23 cellular contexts compared by ENCODE assay signal in the genomic region with DNA sequence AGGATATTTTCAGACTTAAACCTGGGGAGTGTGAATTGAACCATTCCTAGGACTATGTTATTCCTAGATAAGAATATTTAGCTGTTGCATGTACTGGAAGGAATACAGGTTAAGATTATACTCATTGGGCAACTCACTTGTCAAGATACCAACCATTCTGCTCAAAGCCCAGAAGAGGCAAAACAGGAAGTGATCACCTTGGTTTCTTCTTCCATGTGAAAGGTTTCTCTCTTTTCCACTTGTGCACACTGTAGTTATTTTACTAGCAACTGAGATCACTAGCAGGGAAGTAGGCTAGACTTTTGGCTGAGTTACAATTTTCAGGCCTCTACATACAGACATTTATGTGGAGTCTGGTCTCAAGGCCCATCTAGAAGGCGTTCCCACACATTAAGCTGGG.
DNase-seq lines count a peak whose midpoint lies in the region; ATAC-seq, FAIRE-seq and TF ChIP-seq lines count a peak whose summit lies in the region.
"Had no signal": no experiment of that assay in that cellular context is flagged by ENCODE, and none has a peak within 500 bp of the region (broad histone marks: within the 10 kb centered on the region; RNA-seq: fewer than 3 reads in every experiment).

No MANE protein-coding gene starts in this region.

- H3K79me2 ChIP-seq in smooth muscle cell (ENCODE audit: low read depth): no peaks in the 10 kb centered on the region
- no peaks in the 10 kb centered on the region for H3K79me2 ChIP-seq in PC-3 (ENCODE audit: low read length)

- H3K4me1 Mint-ChIP-seq in activated CD8-positive, alpha-beta T cell treated with anti-CD3 and anti-CD28 coated beads, Interleukin-2, amount 10 ng/mL, durations not matched to agents 7 days and 5 days (ENCODE audit: low read depth): peaks cover 54% of the 10 kb centered on the region
- peaks cover 61% of the 10 kb centered on the region for H3K4me1 Mint-ChIP-seq in chondrocyte (ENCODE audit: low read depth)
- H3K4me1 Mint-ChIP-seq: B cell had no signal

- TF ChIP-seq POLR2A in GM12891 (IDR thresholded peaks at IDR 0.05; ENCODE audit: low read depth, low read length): no peak

- H2AFZ ChIP-seq in smooth muscle cell (ENCODE audit: low read depth) (no peak overlapping the region), PC-3 (ENCODE audit: low read length) (no peak overlapping the region)

- H3K27me3 ChIP-seq in smooth muscle cell (ENCODE audit: low read depth) (no peaks in the 10 kb centered on the region), PC-3 (ENCODE audit: low read length) (no peaks in the 10 kb centered on the region), tibial artery (no peaks in the 10 kb centered on the region)
- H3K27me3 ChIP-seq: SJSA1 had no signal

- 19% methylated on average over 1 of the region's 1 CpG for WGBS in smooth muscle cell (ENCODE audit: low lambda C conversion rate)

- peak overlapping the region; percentile 63 for H3K27ac ChIP-seq in smooth muscle cell (ENCODE audit: low read depth)
- no peak overlapping the region for H3K27ac ChIP-seq in PC-3 (ENCODE audit: low read length)
- no peak overlapping the region for H3K27ac ChIP-seq in tibial artery

- H3K4me3 Mint-ChIP-seq in activated CD8-positive, alpha-beta T cell treated with anti-CD3 and anti-CD28 coated beads, Interleukin-2, amount 10 ng/mL, durations not matched to agents 7 days and 5 days: no peak overlapping the region
- no peak overlapping the region for H3K4me3 Mint-ChIP-seq in chondrocyte (ENCODE audit: unreplicated experiment)
- H3K4me3 Mint-ChIP-seq: B cell, CD14-positive monocyte had no signal

- BruUV-seq in PC-3 (replicated peaks; lab: Mats Ljungman, UMichigan): no TSS peak

- H3K9me2 ChIP-seq in PC-3 (replicated peaks; ENCODE audit: low read length): no peaks in the 10 kb centered on the region

- H3F3A ChIP-seq in smooth muscle cell (ENCODE audit: low read depth) (peaks cover 19% of the 10 kb centered on the region), PC-3 (ENCODE audit: low read length, unreplicated experiment) (no peaks in the 10 kb centered on the region)

- H3K27me3 Mint-ChIP-seq in activated CD8-positive, alpha-beta T cell treated with anti-CD3 and anti-CD28 coated beads, Interleukin-2, amount 10 ng/mL, durations not matched to agents 7 days and 5 days (ENCODE audit: low read depth): no peaks in the 10 kb centered on the region
- H3K27me3 Mint-ChIP-seq in chondrocyte (ENCODE audit: low read depth): no peaks in the 10 kb centered on the region
- H3K27me3 Mint-ChIP-seq: B cell had no signal

- no peak for ATAC-seq in activated CD8-positive, alpha-beta T cell treated with anti-CD3 and anti-CD28 coated beads, Interleukin-2, amount 10 ng/mL, durations not matched to agents 7 days and 5 days
- ATAC-seq in PC-3: no peak
- ATAC-seq: Right ventricle myocardium inferior had no signal

- H3K4me2 ChIP-seq in smooth muscle cell (peak overlapping the region; percentile 42), PC-3 (ENCODE audit: low read length) (no peak overlapping the region)

- peaks cover 76% of the 10 kb centered on the region for H3K36me3 Mint-ChIP-seq in activated CD8-positive, alpha-beta T cell treated with anti-CD3 and anti-CD28 coated beads, Interleukin-2, amount 10 ng/mL, durations not matched to agents 7 days and 5 days (ENCODE audit: low read depth)
- H3K36me3 Mint-ChIP-seq in chondrocyte (ENCODE audit: low read depth): peaks cover 14% of the 10 kb centered on the region

- no peak for FAIRE-seq in GM12891 (lab: Jason Lieb, UNC)
- FAIRE-seq: A204.1, D721Med, H1 had no signal

- DNase-seq in GM12891 (ENCODE audit: insufficient read length, low spot score) (no peak), chondrocyte (ENCODE audit: low spot score) (no peak), smooth muscle cell (lab: John Stamatoyannopoulos, UW; ENCODE audit: unreplicated experiment) (no peak), PC-3 (no peak), cerebellar nuclear complex (lab: John Stamatoyannopoulos, UW) (no peak), tibial artery (no peak)
- DNase-seq in activated CD8-positive, alpha-beta T cell treated with anti-CD3 and anti-CD28 coated beads, Interleukin-2, amount 10 ng/mL, durations not matched to agents 7 days and 5 days: no peak
- DNase-seq: DMS53, GDM1, Kasumi-1, NCI-H1048, NCI-H1417 treated with DMSO at 0.1 percent for 48 hours, NCI-H187 treated with DMSO at 0.1 percent for 48 hours, NCI-H345, NCI-H524, NCI-H774 had no signal

- CTCF ChIA-PET in activated CD8-positive, alpha-beta T cell treated with anti-CD3 and anti-CD28 coated beads, Interleukin-2, amount 10 ng/mL, durations not matched to agents 7 days and 5 days (lab: Charles Lee): no interaction called here
- CTCF ChIA-PET in PC-3 (lab: Charles Lee): no interaction called here

- intact Hi-C loops in PC-3 (cut with micrococcal nuclease) (no loop called here), tibial artery (cut with DNase I; ENCODE audit: low total_unique reads) (no loop called here)

- peak overlapping the region; percentile 35 for H3K27ac Mint-ChIP-seq in activated CD8-positive, alpha-beta T cell treated with anti-CD3 and anti-CD28 coated beads, Interleukin-2, amount 10 ng/mL, durations not matched to agents 7 days and 5 days
- peak overlapping the region; percentile 45 for H3K27ac Mint-ChIP-seq in chondrocyte (ENCODE audit: unreplicated experiment)
- H3K27ac Mint-ChIP-seq: B cell, CD14-positive monocyte had no signal

- H3K9me3 ChIP-seq in smooth muscle cell (replicated peaks; ENCODE audit: low read depth) (no peaks in the 10 kb centered on the region), PC-3 (ENCODE audit: low read length) (no peaks in the 10 kb centered on the region), tibial artery (no peaks in the 10 kb centered on the region)
- H3K9me3 ChIP-seq: SJSA1 had no signal

- H3K9me3 Mint-ChIP-seq in activated CD8-positive, alpha-beta T cell treated with anti-CD3 and anti-CD28 coated beads, Interleukin-2, amount 10 ng/mL, durations not matched to agents 7 days and 5 days (ENCODE audit: insufficient read depth): peaks cover 8% of the 10 kb centered on the region
- H3K9me3 Mint-ChIP-seq in chondrocyte (ENCODE audit: low read depth): no peaks in the 10 kb centered on the region

- TF ChIP-seq CTCF in chondrocyte (IDR thresholded peaks at IDR 0.05): no peak
- no peak for TF ChIP-seq CTCF in smooth muscle cell (IDR thresholded peaks at IDR 0.05; ENCODE audit: borderline replicate concordance, insufficient read depth, poor library complexity, severe bottlenecking)
- TF ChIP-seq CTCF in PC-3 (conservative IDR thresholded peaks at IDR 0.05; ENCODE audit: low read depth, low read length): no peak
- no peak for TF ChIP-seq CTCF in tibial artery (IDR thresholded peaks at IDR 0.05)

- H3K4me1 ChIP-seq in smooth muscle cell (ENCODE audit: low read depth): peaks cover 20% of the 10 kb centered on the region
- H3K4me1 ChIP-seq in PC-3 (ENCODE audit: insufficient read depth, low read length): peaks cover 21% of the 10 kb centered on the region
- H3K4me1 ChIP-seq in tibial artery: peaks cover 0 to 42% (median 17%) of the 10 kb centered on the region in 4 donors

- no peak overlapping the region for H3K4me3 ChIP-seq in smooth muscle cell
- H3K4me3 ChIP-seq in PC-3 (ENCODE audit: low read length): no peak overlapping the region
- H3K4me3 ChIP-seq in tibial artery: no peak overlapping the region
- H3K4me3 ChIP-seq: SJSA1 had no signal

- H4K20me1 ChIP-seq in smooth muscle cell (ENCODE audit: low read depth) (no peaks in the 10 kb centered on the region), PC-3 (ENCODE audit: low read length) (no peaks in the 10 kb centered on the region)

- H3K36me3 ChIP-seq in smooth muscle cell (ENCODE audit: low read depth): no peaks in the 10 kb centered on the region
- peaks cover 3% of the 10 kb centered on the region; the same call in 1 of the 2 replicates for H3K36me3 ChIP-seq in PC-3 (ENCODE audit: low read depth, low read length)
- peaks cover 0 to 10% (median 5%) of the 10 kb centered on the region in 3 donors for H3K36me3 ChIP-seq in tibial artery

- POLR2A ChIA-PET in activated CD8-positive, alpha-beta T cell treated with anti-CD3 and anti-CD28 coated beads, Interleukin-2, amount 10 ng/mL, durations not matched to agents 7 days and 5 days (lab: Charles Lee): no interaction called here
- POLR2A ChIA-PET in PC-3 (lab: Charles Lee; ENCODE audit: unreplicated experiment): no interaction called here

- H3K9ac ChIP-seq in smooth muscle cell (ENCODE audit: low read depth) (no peak overlapping the region), PC-3 (ENCODE audit: low read length) (no peak overlapping the region)

TF ChIP-seq in GM12891, 5 proteins besides CTCF, POLR2A, EP300 and RAD21:
- peak; percentile 72 for TF ChIP-seq SPI1 (IDR thresholded peaks at IDR 0.05; ENCODE audit: low read depth, low read length)
- TF ChIP-seq PAX5 (IDR thresholded peaks at IDR 0.05; ENCODE audit: insufficient read depth, low read length, severe bottlenecking): no peak
- no peak for TF ChIP-seq TAF1 (IDR thresholded peaks at IDR 0.05; ENCODE audit: low read depth, low read length)
- TF ChIP-seq POU2F2 (IDR thresholded peaks at IDR 0.05; ENCODE audit: low read depth, low read length): no peak
